In genomic region chr5:83036991-83037390, GRCh38 we compare ENCODE assay signal across 13 cellular contexts.
"Had no signal": no experiment of that assay in that cellular context is flagged by ENCODE, and none has a peak within 500 bp of the region (broad histone marks: within the 10 kb centered on the region; RNA-seq: fewer than 3 reads in every experiment).

No MANE protein-coding gene starts in this region.

- H3K4me2 ChIP-seq: hepatocyte had no signal

- H3K36me3 ChIP-seq: thoracic aorta had no signal

- H3K4me3 ChIP-seq: hepatocyte, psoas muscle, thoracic aorta had no signal

- H3K27me3 ChIP-seq: foreskin keratinocyte, hepatocyte had no signal

- DNase-seq: activated B cell treated with CpG ODN at 0.5 μM for 24 hours; activated CD4-positive, alpha-beta T cell treated with anti-CD3 and anti-CD28 coated beads, Interleukin-2, amount 50 U/mL, for 1 hour; amniotic stem cell; foreskin keratinocyte; kidney glomerular epithelial cell; occipital lobe; psoas muscle; stimulated activated CD4-positive, alpha-beta T cell treated with anti-CD3 and anti-CD28 coated beads, Interleukin-4, amount 100 ng/mL, for 1 hour; T-helper 2 cell had no signal

- H3K9me3 ChIP-seq: psoas muscle, thoracic aorta had no signal

- H3K27ac Mint-ChIP-seq: activated B cell treated with CpG ODN at 0.5 μM for 24 hours had no signal

- H3K27ac ChIP-seq: foreskin keratinocyte, hepatocyte, psoas muscle, thoracic aorta had no signal

- H3K4me3 Mint-ChIP-seq: activated B cell treated with CpG ODN at 0.5 μM for 24 hours; activated naive CD4-positive, alpha-beta T cell treated with anti-CD3 and anti-CD28 coated beads, Interleukin-2, amount 50 U/mL, for 24 hours; stimulated activated naive CD8-positive, alpha-beta T cell treated with anti-CD3 and anti-CD28 coated beads, Interleukin-15, Interleukin-2, amounts not matched to agents 100 ng/mL and 50 ng/mL, for 24 hours had no signal

- H3K27me3 Mint-ChIP-seq: activated naive CD4-positive, alpha-beta T cell treated with anti-CD3 and anti-CD28 coated beads, Interleukin-2, amount 50 U/mL, for 24 hours had no signal

- H3K4me1 Mint-ChIP-seq: activated B cell treated with CpG ODN at 0.5 μM for 24 hours had no signal

- H3K4me1 ChIP-seq: foreskin keratinocyte had no signal

- H3K79me2 ChIP-seq: hepatocyte had no signal

- H2AFZ ChIP-seq: hepatocyte had no signal

- H3K9me3 Mint-ChIP-seq: activated B cell treated with CpG ODN at 0.5 μM for 24 hours; activated naive CD4-positive, alpha-beta T cell treated with anti-CD3 and anti-CD28 coated beads, Interleukin-2, amount 50 U/mL, for 24 hours; stimulated activated naive CD8-positive, alpha-beta T cell treated with anti-CD3 and anti-CD28 coated beads, Interleukin-15, Interleukin-2, amounts not matched to agents 100 ng/mL and 50 ng/mL, for 24 hours had no signal

- H3K36me3 Mint-ChIP-seq: activated naive CD4-positive, alpha-beta T cell treated with anti-CD3 and anti-CD28 coated beads, Interleukin-2, amount 50 U/mL, for 24 hours had no signal

- ATAC-seq: foreskin keratinocyte, psoas muscle had no signal
